14 cellular contexts compared by ENCODE assay signal in genomic region chr11:130407978-130408377, GRCh38. TPM values are rescaled to one million over a fixed set of nuclear protein-coding genes. Genes with fewer than 3 reads are reported as not detected.
DNase-seq lines count a peak whose midpoint lies in the region; ATAC-seq, FAIRE-seq and TF ChIP-seq lines count a peak whose summit lies in the region.
"Had no signal": no experiment of that assay in that cellular context is flagged by ENCODE, and none has a peak within 500 bp of the region (broad histone marks: within the 10 kb centered on the region; RNA-seq: fewer than 3 reads in every experiment).

No MANE protein-coding gene starts in this region.

- 0% methylated on average over 6 of the region's 7 CpGs for WGBS in K562 (ENCODE audit: insufficient coverage, low coverage, missing lambda C conversion rate)
- WGBS in right cardiac atrium: 18% methylated on average over 7 of the region's 7 CpGs

- BruUV-seq in K562 (replicated peaks; lab: Mats Ljungman, UMichigan): no TSS peak

- no peak overlapping the region for H3K4me3 Mint-ChIP-seq in CD4-positive, alpha-beta memory T cell
- H3K4me3 Mint-ChIP-seq: activated CD4-positive, alpha-beta T cell treated with anti-CD3 and anti-CD28 coated beads, Interleukin-2, amount 10 ng/mL, durations not matched to agents 7 days and 5 days; effector memory CD8-positive, alpha-beta T cell had no signal

- no peak for TF ChIP-seq RAD21 in K562 (CRISPR knock-in tag; conservative IDR thresholded peaks at IDR 0.05 in 1 of 2, IDR thresholded peaks at IDR 0.05 in 1 of 2)

- TF ChIP-seq EP300 in K562 (IDR thresholded peaks at IDR 0.05; ENCODE audit: low read length): no peak

- ATAC-seq in K562: no peak
- peak; percentile 67 to 77 for ATAC-seq in right cardiac atrium
- ATAC-seq: effector memory CD8-positive, alpha-beta T cell had no signal

- no peaks in the 10 kb centered on the region for H3K9me3 Mint-ChIP-seq in CD4-positive, alpha-beta memory T cell
- H3K9me3 Mint-ChIP-seq: activated CD4-positive, alpha-beta T cell treated with anti-CD3 and anti-CD28 coated beads, Interleukin-2, amount 10 ng/mL, durations not matched to agents 7 days and 5 days; effector memory CD8-positive, alpha-beta T cell had no signal

- in situ Hi-C loops in K562 (cut with MboI): no loop called here

- H3K9me1 ChIP-seq in K562 (ENCODE audit: control insufficient read depth, insufficient read depth, low read length): no peaks in the 10 kb centered on the region

- peaks cover 6 to 7% of the 10 kb centered on the region in 2 donors for H3K27me3 Mint-ChIP-seq in CD4-positive, alpha-beta memory T cell
- H3K27me3 Mint-ChIP-seq: activated CD4-positive, alpha-beta T cell treated with anti-CD3 and anti-CD28 coated beads, Interleukin-2, amount 10 ng/mL, durations not matched to agents 7 days and 5 days had no signal

- POLR2A ChIA-PET in K562 (lab: Yijun Ruan, JAX): no interaction called here
- POLR2A ChIA-PET in CD4-positive, alpha-beta memory T cell (lab: Charles Lee; ENCODE audit: partially characterized antibody): no interaction called here

- H2AFZ ChIP-seq in K562 (ENCODE audit: low read depth, low read length): no peak overlapping the region

- no peaks in the 10 kb centered on the region for H3K79me2 ChIP-seq in K562 (ENCODE audit: control insufficient read depth, insufficient read depth, low read length)

- H3K9me3 ChIP-seq in K562 (replicated peaks; ENCODE audit: control insufficient read depth, insufficient read depth, low read depth, low read length): no peaks in the 10 kb centered on the region
- H3K9me3 ChIP-seq in right cardiac atrium (ENCODE audit: control insufficient read depth, low read length): no peaks in the 10 kb centered on the region
- no peaks in the 10 kb centered on the region for H3K9me3 ChIP-seq in uterus
- H3K9me3 ChIP-seq in CD4-positive, alpha-beta memory T cell (ENCODE audit: control insufficient read depth in 1 of 2, low read length in 2 of 2): no peaks in the 10 kb centered on the region
- H3K9me3 ChIP-seq: prostate gland had no signal

- CTCF ChIA-PET in K562 (lab: Yijun Ruan, JAX; ENCODE audit: low intra/inter-chr PET ratio): no interaction called here
- CTCF ChIA-PET in CD4-positive, alpha-beta memory T cell (lab: Charles Lee; ENCODE audit: partially characterized antibody): interaction anchor here (0.9 to 1.0 kb wide), 2 partner anchors 27 to 195 kb away, joined by 3 read pairs; no protein-coding TSS in a partner anchor

- TF ChIP-seq POLR2A in K562 (conservative IDR thresholded peaks at IDR 0.05) (no peak), uterus (IDR thresholded peaks at IDR 0.05) (no peak)

- H3K36me3 ChIP-seq in K562 (ENCODE audit: control insufficient read depth, insufficient read depth, low read length) (no peaks in the 10 kb centered on the region), uterus (no peaks in the 10 kb centered on the region)
- H3K36me3 ChIP-seq in CD4-positive, alpha-beta memory T cell (ENCODE audit: insufficient read depth, low read length): no peaks in the 10 kb centered on the region
- H3K36me3 ChIP-seq: prostate gland had no signal

- no peak overlapping the region for H3K4me2 ChIP-seq in K562 (ENCODE audit: insufficient read depth, low read length)

- H3K27me3 ChIP-seq in K562 (ENCODE audit: control insufficient read depth in 2 of 2, insufficient read depth in 2 of 2, low read length in 2 of 2) (peaks cover 28 to 84% of the 10 kb centered on the region in 2 experiments), right cardiac atrium (ENCODE audit: control insufficient read depth, insufficient read depth) (no peaks in the 10 kb centered on the region), uterus (no peaks in the 10 kb centered on the region)
- H3K27me3 ChIP-seq in CD4-positive, alpha-beta memory T cell (ENCODE audit: insufficient read depth, low read length): no peaks in the 10 kb centered on the region

- peak; percentile 5 for DNase-seq in DMS 273 (lab: John Stamatoyannopoulos, UW; ENCODE audit: unreplicated experiment)
- DNase-seq in DMS 273 treated with DMSO at 0.1 percent for 48 hours (lab: John Stamatoyannopoulos, UW): no peak
- DNase-seq in K562 (ENCODE audit: extremely low read depth in 1 of 4, low spot score in 3 of 4): no peak
- DNase-seq in right cardiac atrium: peak; percentile 63 to 73 (median 72)
- peak; percentile 77 to 93 for DNase-seq in uterus
- DNase-seq in CD4-positive, alpha-beta memory T cell: no peak
- DNase-seq in activated naive CD4-positive, alpha-beta T cell treated with Interleukin-2 at 50 U/mL for 16 hours: no peak
- DNase-seq in COR-L47 (lab: John Stamatoyannopoulos, UW): no peak
- DNase-seq: activated CD4-positive, alpha-beta T cell treated with anti-CD3 and anti-CD28 coated beads, Interleukin-2, amount 10 ng/mL, durations not matched to agents 7 days and 5 days; activated naive CD4-positive, alpha-beta T cell treated with anti-CD3 and anti-CD28 coated beads, Interleukin-2, amount 50 U/mL, for 16 hours; effector memory CD8-positive, alpha-beta T cell; NCI-H2171 had no signal

- FAIRE-seq in K562 (lab: Jason Lieb, UNC): no peak

- H4K20me1 ChIP-seq in K562 (replicated peaks; ENCODE audit: control insufficient read depth, insufficient read depth, low read length): no peaks in the 10 kb centered on the region; the same call in 1 of the 2 replicates

- H3K36me3 Mint-ChIP-seq in CD4-positive, alpha-beta memory T cell: no peaks in the 10 kb centered on the region

- H3K27ac ChIP-seq in K562 (ENCODE audit: extremely low read depth, low read depth, low read length) (no peak overlapping the region), right cardiac atrium (ENCODE audit: low read length) (no peak overlapping the region), uterus (peak overlapping the region; percentile 69 to 74)
- H3K27ac ChIP-seq in CD4-positive, alpha-beta memory T cell (ENCODE audit: low read depth, low read length): no peak overlapping the region
- H3K27ac ChIP-seq: 22Rv1, prostate gland had no signal

- H3K27ac Mint-ChIP-seq in CD4-positive, alpha-beta memory T cell: no peak overlapping the region
- H3K27ac Mint-ChIP-seq: activated CD4-positive, alpha-beta T cell treated with anti-CD3 and anti-CD28 coated beads, Interleukin-2, amount 10 ng/mL, durations not matched to agents 7 days and 5 days; effector memory CD8-positive, alpha-beta T cell had no signal

- intact Hi-C loops in K562 (cut with micrococcal nuclease): no loop called here
- intact Hi-C loops in right cardiac atrium (cut with DNase I): loop anchor here in 1 of 4 donors (10.0 kb wide), 1 partner anchor 93 kb away; the partner anchor contains the start of gene ZBTB44
- intact Hi-C loops in uterus (cut with DNase I; ENCODE audit: low total_unique reads): no loop called here
- intact Hi-C loops in CD4-positive, alpha-beta memory T cell (cut with micrococcal nuclease): no loop called here

- H3K4me3 ChIP-seq in K562: no peak overlapping the region
- no peak overlapping the region for H3K4me3 ChIP-seq in right cardiac atrium (ENCODE audit: low read length)
- H3K4me3 ChIP-seq in uterus: no peak overlapping the region
- no peak overlapping the region for H3K4me3 ChIP-seq in CD4-positive, alpha-beta memory T cell (ENCODE audit: low read length in 2 of 2)
- H3K4me3 ChIP-seq: prostate gland had no signal

- H3K9ac ChIP-seq in K562 (ENCODE audit: insufficient read depth in 1 of 2, low read depth in 2 of 2, low read length in 2 of 2): no peak overlapping the region

- TF ChIP-seq CTCF in K562 (IDR thresholded peaks at IDR 0.05 in 2 of 3, conservative IDR thresholded peaks at IDR 0.05 in 1 of 3; ENCODE audit: insufficient read depth in 2 of 3, low read depth in 1 of 3, low read length in 3 of 3): no peak
- no peak for TF ChIP-seq CTCF in uterus (IDR thresholded peaks at IDR 0.05)

- H3K4me1 Mint-ChIP-seq in CD4-positive, alpha-beta memory T cell: no peaks in the 10 kb centered on the region
- H3K4me1 Mint-ChIP-seq: activated CD4-positive, alpha-beta T cell treated with anti-CD3 and anti-CD28 coated beads, Interleukin-2, amount 10 ng/mL, durations not matched to agents 7 days and 5 days had no signal

- no peaks in the 10 kb centered on the region for H3K4me1 ChIP-seq in K562 (replicated peaks in 1 of 2; ENCODE audit: control insufficient read depth in 2 of 2, insufficient read depth in 2 of 2, low read length in 2 of 2)
- peaks cover 3% of the 10 kb centered on the region for H3K4me1 ChIP-seq in right cardiac atrium (ENCODE audit: control insufficient read depth, insufficient read depth, low read length)
- peaks cover 1 to 10% of the 10 kb centered on the region in 2 donors for H3K4me1 ChIP-seq in uterus
- no peaks in the 10 kb centered on the region for H3K4me1 ChIP-seq in CD4-positive, alpha-beta memory T cell (ENCODE audit: insufficient read depth, low read length)
- H3K4me1 ChIP-seq: prostate gland had no signal

RNA-seq across cellular contexts. Expression of gene ADAMTS8, which starts 20.4 kb away (rescaled TPM):
- not detected in 2 replicates for total RNA-seq in K562 (2011; cell fraction: chromatin; rRNA removed; ENCODE audit: low replicate concordance)
- total RNA-seq in K562 (2011; cell fraction: nucleolus; rRNA removed): not detected in 2 replicates
- not detected in 2 replicates for total RNA-seq in K562 (2011; cell fraction: nucleoplasm; rRNA removed)
- total RNA-seq in K562 (2014; rRNA removed) (not detected in 2 replicates), K562 (2014; rRNA removed; fragmentation: Illumina TruSeq; extraction: Trizol) (not detected in 2 replicates), K562 (2015; rRNA removed; fragmentation: Illumina TruSeq; extraction: Trizol) (not detected in 2 replicates), K562 (2021) (not detected in 2 replicates), right cardiac atrium (10 to 100 TPM in 1 of 4 donors, 1 to 10 TPM in 1, under 1 TPM in 2; 0.45 to 10.1 (median 0.95) TPM), uterus (1 to 10 TPM; 1.2 to 7.3 (median 4.6) TPM)
- polyA plus RNA-seq in K562 (2011; rRNA removed) (not detected in 2 replicates), K562 (2014; fragmentation: Illumina TruSeq; extraction: Trizol) (not detected in 2 replicates), K562 (2014; fragmentation: Nextera tagmentation; extraction: Ambion mirVana) (not detected), K562 (2014; rRNA removed) (not detected in 2 replicates), right cardiac atrium (0.88 TPM)
- polyA plus RNA-seq in K562 (2011; cell fraction: cytosol; rRNA removed): not detected in 2 replicates
- not detected in 2 replicates for polyA plus RNA-seq in K562 (2011; cell fraction: nucleus; rRNA removed)
- polyA plus RNA-seq in K562 (2012): not detected in 2 replicates
- polyA minus RNA-seq in K562 (2011; rRNA and poly(A)+ RNA removed): not detected in 2 replicates
- polyA minus RNA-seq in K562 (2011; cell fraction: cytosol; rRNA and poly(A)+ RNA removed): not detected in 2 replicates
- not detected in 2 replicates for polyA minus RNA-seq in K562 (2011; cell fraction: nucleus; rRNA and poly(A)+ RNA removed)
- not detected for total RNA-seq in CD4-positive, alpha-beta memory T cell
- not detected for polyA plus RNA-seq in CD4-positive, alpha-beta memory T cell
- total RNA-seq: activated CD4-positive, alpha-beta T cell treated with anti-CD3 and anti-CD28 coated beads, Interleukin-2, amount 10 ng/mL, durations not matched to agents 7 days and 5 days had no signal

RNA-seq across cellular contexts. Expression of gene ADAMTS15, which starts 40.5 kb away (rescaled TPM):
- total RNA-seq in K562 (2011; cell fraction: chromatin; rRNA removed; ENCODE audit: low replicate concordance): not detected in 2 replicates
- not detected in 2 replicates for total RNA-seq in K562 (2011; cell fraction: nucleolus; rRNA removed)
- not detected in 2 replicates for total RNA-seq in K562 (2011; cell fraction: nucleoplasm; rRNA removed)
- total RNA-seq in K562 (2014; rRNA removed) (not detected in 2 replicates), K562 (2014; rRNA removed; fragmentation: Illumina TruSeq; extraction: Trizol) (not detected in 2 replicates), K562 (2015; rRNA removed; fragmentation: Illumina TruSeq; extraction: Trizol) (not detected in 2 replicates), K562 (2021) (0.04 TPM in 2 replicates), right cardiac atrium (10 to 100 TPM; 13.4 to 30.2 (median 30.0) TPM), uterus (10 to 100 TPM in 1 of 4 donors, 1 to 10 TPM in 3; 2.0 to 16.6 (median 6.1) TPM)
- polyA plus RNA-seq in K562 (2011; rRNA removed) (not detected in 2 replicates), K562 (2014; fragmentation: Illumina TruSeq; extraction: Trizol) (not detected in 2 replicates), K562 (2014; fragmentation: Nextera tagmentation; extraction: Ambion mirVana) (not detected), K562 (2014; rRNA removed) (not detected in 2 replicates), right cardiac atrium (13.7 TPM)
- not detected in 2 replicates for polyA plus RNA-seq in K562 (2011; cell fraction: cytosol; rRNA removed)
- not detected in 2 replicates for polyA plus RNA-seq in K562 (2011; cell fraction: nucleus; rRNA removed)
- polyA plus RNA-seq in K562 (2012): not detected in 2 replicates
- polyA minus RNA-seq in K562 (2011; rRNA and poly(A)+ RNA removed): not detected in 2 replicates
- not detected in 2 replicates for polyA minus RNA-seq in K562 (2011; cell fraction: cytosol; rRNA and poly(A)+ RNA removed)
- polyA minus RNA-seq in K562 (2011; cell fraction: nucleus; rRNA and poly(A)+ RNA removed): not detected in 2 replicates
- not detected for total RNA-seq in CD4-positive, alpha-beta memory T cell
- polyA plus RNA-seq in CD4-positive, alpha-beta memory T cell: not detected

Comparison
In these comparisons a context has a peak if more than half of its experiments do, and no peak if none do; other contexts are left out.
1. DNase-seq: peak in DMS 273 (single experiment), right cardiac atrium (3 of 3) and uterus (2 of 2); none in DMS 273 treated with DMSO at 0.1 percent for 48 hours (single experiment), K562 (0 of 4), CD4-positive, alpha-beta memory T cell (0 of 5), activated naive CD4-positive, alpha-beta T cell treated with Interleukin-2 at 50 U/mL for 16 hours (single experiment) and COR-L47 (single experiment).
2. H3K27ac ChIP-seq: peak in uterus (2 of 2); none in K562 (single experiment), right cardiac atrium (single experiment) and CD4-positive, alpha-beta memory T cell (single experiment).